8 cellular contexts compared by ENCODE assay signal in the genomic region with DNA sequence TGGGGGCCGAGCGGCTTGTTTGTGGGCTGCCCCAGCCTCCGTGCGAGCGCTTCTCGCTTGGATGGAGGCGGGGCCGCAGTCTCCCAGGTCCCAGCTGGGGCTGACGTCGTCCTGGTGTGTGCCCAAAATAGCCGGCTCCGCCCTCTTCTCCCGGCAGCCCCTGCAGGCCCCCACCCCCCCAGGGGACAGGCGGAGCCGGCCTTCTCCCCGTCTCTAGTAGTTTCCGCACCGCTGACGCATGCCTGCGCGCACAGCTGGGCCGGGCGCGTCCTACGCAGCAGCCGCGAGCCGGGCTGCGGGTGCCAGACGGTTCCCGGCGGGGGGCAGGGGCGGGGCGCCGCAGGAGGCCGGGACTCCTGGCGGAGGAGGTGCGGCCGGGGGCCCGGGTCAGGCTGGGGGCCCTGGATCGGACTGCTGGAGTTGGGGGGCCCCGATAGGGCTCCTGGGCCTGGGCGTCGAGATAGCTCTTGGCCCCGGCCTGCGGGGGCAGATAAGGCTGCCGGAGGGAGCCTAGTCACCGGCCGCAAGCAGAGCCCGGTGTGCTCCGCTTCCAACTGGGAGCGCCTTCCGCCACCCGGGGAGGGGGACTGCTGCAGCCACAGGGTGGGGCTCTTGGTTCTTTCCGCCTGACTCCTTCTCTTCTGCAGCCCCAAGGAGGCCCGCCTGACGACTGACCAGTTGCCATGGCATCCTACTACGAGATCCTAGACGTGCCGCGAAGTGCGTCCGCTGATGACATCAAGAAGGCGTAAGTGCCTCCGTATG. TPM values are rescaled to one million over a fixed set of nuclear protein-coding genes. Genes with fewer than 3 reads are reported as not detected.
DNase-seq lines count a peak whose midpoint lies in the region; TF ChIP-seq lines count a peak whose summit lies in the region.

Gene DNAJB2, plus strand, starts transcription at position 216 of the 765 bp plus-strand sequence. Its CDS starts 468 bp downstream, at position 684.

- CTCF ChIA-PET in activated CD8-positive, alpha-beta memory T cell treated with anti-CD3 and anti-CD28 coated beads for 36 hours (lab: Charles Lee) = interaction anchor here (0.6 to 5.9 kb wide), 12 partner anchors 10 to 103 kb away, joined by 3 to 76 read pairs (median 7); partner anchors contain the start of genes ABCB6, ANKZF1, ATG9A and CNPPD1

- peak within 1 kb of the TSS; percentile 61 for H3K4me3 ChIP-seq in effector memory CD4-positive, alpha-beta T cell (ENCODE audit: insufficient read depth, low read depth, low read length, poor library complexity, severe bottlenecking)

- H3K4me1 ChIP-seq in effector memory CD4-positive, alpha-beta T cell (ENCODE audit: control insufficient read depth, insufficient read depth, low read length, poor library complexity, severe bottlenecking) = peaks cover 21% of the 10 kb centered on the region

- no peaks in the 10 kb centered on the region for H3K27me3 ChIP-seq in effector memory CD4-positive, alpha-beta T cell (replicated peaks; ENCODE audit: control insufficient read depth, insufficient read depth, low read length, poor library complexity, severe bottlenecking)

- peak within 1 kb of the TSS; percentile 98 for H3K27ac ChIP-seq in effector memory CD4-positive, alpha-beta T cell (ENCODE audit: insufficient read depth, low read length, poor library complexity, severe bottlenecking)

- no peaks in the 10 kb centered on the region for H3K9me3 ChIP-seq in effector memory CD4-positive, alpha-beta T cell (ENCODE audit: control insufficient read depth, low read length)

- TF ChIP-seq CTCF in GM20000 (IDR thresholded peaks at IDR 0.05; ENCODE audit: extremely low read depth, missing control alignments) = no peak

- DNase-seq in CMK (ENCODE audit: low read depth) (peak; percentile 98), GM20000 (ENCODE audit: low spot score) (peak; percentile 100), HT-29 (ENCODE audit: low spot score) (peak; percentile 95), NOMO-1 (lab: John Stamatoyannopoulos, UW; ENCODE audit: unreplicated experiment in 2 of 2) (peak; percentile 93 to 99), lung microvascular endothelial cell (ENCODE audit: low read depth in 2 of 2) (peak; percentile 98 to 99)
- DNase-seq in effector memory CD4-positive, alpha-beta T cell = peak; percentile 97 to 99 (median 98)
- DNase-seq in stimulated activated CD4-positive, alpha-beta T cell treated with anti-CD3 and anti-CD28 coated beads, TNF-alpha, amount 100 ng/mL, for 48 hours (ENCODE audit: low read depth in 3 of 3) = peak; percentile 95 to 99 (median 99)

- peaks cover 40% of the 10 kb centered on the region for H3K36me3 ChIP-seq in effector memory CD4-positive, alpha-beta T cell (ENCODE audit: control insufficient read depth, insufficient read depth, low read length)

- POLR2A ChIA-PET in activated CD8-positive, alpha-beta memory T cell treated with anti-CD3 and anti-CD28 coated beads for 36 hours (lab: Charles Lee) = interaction anchor here (0.6 to 5.4 kb wide), 12 partner anchors 15 to 607 kb away, joined by 3 to 57 read pairs (median 8); partner anchors contain the start of genes ABCB6, ANKZF1, ATG9A and GLB1L

RNA-seq across cellular contexts. Expression of gene DNAJB2, which starts in this region (rescaled TPM):
- total RNA-seq in HT-29 (2014; rRNA removed; shearing (Covaris generic)) = 43.1 and 51.1 TPM in 2 replicates
- 10 to 100 TPM; 50.2 to 53.5 TPM for total RNA-seq in activated CD8-positive, alpha-beta memory T cell treated with anti-CD3 and anti-CD28 coated beads for 36 hours
- 15.0 and 28.0 TPM in 2 replicates for total RNA-seq in lung microvascular endothelial cell

Comparison
In these comparisons a context has a peak if more than half of its experiments do, and no peak if none do; other contexts are left out.
1. Peak in every context shown above with its lines: DNase-seq, H3K4me3 ChIP-seq and H3K27ac ChIP-seq.